In the genomic region with DNA sequence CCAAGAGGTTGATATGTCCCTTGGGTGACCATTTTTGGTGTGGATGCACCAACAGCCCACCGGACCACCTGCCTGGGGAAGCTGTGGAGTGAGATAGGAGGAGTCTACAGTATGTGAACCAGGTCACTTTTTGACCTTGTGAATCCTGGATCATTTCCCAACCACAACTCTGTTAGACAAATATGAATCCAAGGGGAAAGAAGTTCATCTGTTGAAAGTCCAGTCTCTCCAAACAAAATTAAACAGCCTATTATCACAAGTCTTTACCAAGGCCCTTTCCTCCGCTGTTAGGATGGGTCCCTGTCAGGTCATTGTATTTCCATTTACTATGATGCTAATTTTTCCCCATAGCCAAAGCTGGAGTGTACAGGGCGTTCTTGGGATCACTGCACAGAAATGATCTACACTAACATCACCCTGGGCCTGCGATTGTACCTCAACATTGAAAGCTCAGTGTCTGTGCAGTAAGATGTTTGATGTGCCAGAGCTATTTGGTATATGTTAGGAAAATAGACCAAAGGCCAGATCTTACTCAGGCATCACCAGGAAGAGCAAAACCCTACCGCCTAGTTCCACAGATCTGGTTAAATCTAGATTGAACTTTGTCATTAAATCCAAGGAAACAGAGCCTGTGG, we compare ENCODE assay signal across 1 cellular context.
TF ChIP-seq lines count a peak whose summit lies in the region.

No MANE protein-coding gene starts in this region.

TF ChIP-seq in HepG2, 621 proteins besides CTCF, POLR2A, EP300 and RAD21 (continued from another document and continues in another):
- no peak for TF ChIP-seq NBN (conservative IDR thresholded peaks at IDR 0.05)
- no peak for TF ChIP-seq SYNCRIP (IDR thresholded peaks at IDR 0.05; ENCODE audit: insufficient read depth, low read depth, low read length)
- no peak for TF ChIP-seq SALL2 (CRISPR knock-in tag; IDR thresholded peaks at IDR 0.05)
- TF ChIP-seq MIXL1 (CRISPR knock-in tag; IDR thresholded peaks at IDR 0.05), result peak; percentile 50; the same call in 1 of the 2 replicates
- TF ChIP-seq FOXK1 (CRISPR knock-in tag; IDR thresholded peaks at IDR 0.05; ENCODE audit: borderline replicate concordance, low read depth), result peak; percentile 57; the same call in 1 of the 2 replicates
- TF ChIP-seq SRSF9 (IDR thresholded peaks at IDR 0.05; ENCODE audit: borderline replicate concordance, insufficient read depth, low read depth, low read length, poor library complexity, severe bottlenecking), result no peak
- TF ChIP-seq ZNF446 (CRISPR knock-in tag; IDR thresholded peaks at IDR 0.05), result no peak
- no peak for TF ChIP-seq GTF3A (CRISPR knock-in tag; conservative IDR thresholded peaks at IDR 0.05)
- TF ChIP-seq HMG20A (CRISPR knock-in tag; IDR thresholded peaks at IDR 0.05; ENCODE audit: borderline replicate concordance), result peak; percentile 77; the same call in 1 of the 2 replicates
- TF ChIP-seq MXD3 (CRISPR knock-in tag; IDR thresholded peaks at IDR 0.05), result no peak
- TF ChIP-seq ZNF503 (CRISPR knock-in tag; IDR thresholded peaks at IDR 0.05), result peak; percentile 61; the same call in 1 of the 2 replicates
- no peak for TF ChIP-seq SNAI1 (CRISPR knock-in tag; IDR thresholded peaks at IDR 0.05; ENCODE audit: borderline replicate concordance)
- TF ChIP-seq, protein P1, sequence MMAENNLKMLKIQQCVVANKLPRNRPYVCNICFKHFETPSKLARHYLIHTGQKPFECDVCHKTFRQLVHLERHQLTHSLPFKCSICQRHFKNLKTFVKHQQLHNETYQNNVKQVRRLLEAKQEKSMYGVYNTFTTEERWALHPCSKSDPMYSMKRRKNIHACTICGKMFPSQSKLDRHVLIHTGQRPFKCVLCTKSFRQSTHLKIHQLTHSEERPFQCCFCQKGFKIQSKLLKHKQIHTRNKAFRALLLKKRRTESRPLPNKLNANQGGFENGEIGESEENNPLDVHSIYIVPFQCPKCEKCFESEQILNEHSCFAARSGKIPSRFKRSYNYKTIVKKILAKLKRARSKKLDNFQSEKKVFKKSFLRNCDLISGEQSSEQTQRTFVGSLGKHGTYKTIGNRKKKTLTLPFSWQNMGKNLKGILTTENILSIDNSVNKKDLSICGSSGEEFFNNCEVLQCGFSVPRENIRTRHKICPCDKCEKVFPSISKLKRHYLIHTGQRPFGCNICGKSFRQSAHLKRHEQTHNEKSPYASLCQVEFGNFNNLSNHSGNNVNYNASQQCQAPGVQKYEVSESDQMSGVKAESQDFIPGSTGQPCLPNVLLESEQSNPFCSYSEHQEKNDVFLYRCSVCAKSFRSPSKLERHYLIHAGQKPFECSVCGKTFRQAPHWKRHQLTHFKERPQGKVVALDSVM (CRISPR knock-in tag; IDR thresholded peaks at IDR 0.05), result no peak
- TF ChIP-seq, protein P2, sequence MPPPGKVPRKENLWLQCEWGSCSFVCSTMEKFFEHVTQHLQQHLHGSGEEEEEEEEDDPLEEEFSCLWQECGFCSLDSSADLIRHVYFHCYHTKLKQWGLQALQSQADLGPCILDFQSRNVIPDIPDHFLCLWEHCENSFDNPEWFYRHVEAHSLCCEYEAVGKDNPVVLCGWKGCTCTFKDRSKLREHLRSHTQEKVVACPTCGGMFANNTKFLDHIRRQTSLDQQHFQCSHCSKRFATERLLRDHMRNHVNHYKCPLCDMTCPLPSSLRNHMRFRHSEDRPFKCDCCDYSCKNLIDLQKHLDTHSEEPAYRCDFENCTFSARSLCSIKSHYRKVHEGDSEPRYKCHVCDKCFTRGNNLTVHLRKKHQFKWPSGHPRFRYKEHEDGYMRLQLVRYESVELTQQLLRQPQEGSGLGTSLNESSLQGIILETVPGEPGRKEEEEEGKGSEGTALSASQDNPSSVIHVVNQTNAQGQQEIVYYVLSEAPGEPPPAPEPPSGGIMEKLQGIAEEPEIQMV (CRISPR knock-in tag; IDR thresholded peaks at IDR 0.05; ENCODE audit: low read depth), result no peak
- TF ChIP-seq ZNF724P (CRISPR knock-in tag; IDR thresholded peaks at IDR 0.05; ENCODE audit: borderline replicate concordance), result no peak
- no peak for TF ChIP-seq WIZ (CRISPR knock-in tag; IDR thresholded peaks at IDR 0.05)
- TF ChIP-seq ZNF30 (CRISPR knock-in tag; IDR thresholded peaks at IDR 0.05), result no peak
- TF ChIP-seq BCL6 (CRISPR knock-in tag; IDR thresholded peaks at IDR 0.05), result peak; percentile 75
- TF ChIP-seq, protein P3, sequence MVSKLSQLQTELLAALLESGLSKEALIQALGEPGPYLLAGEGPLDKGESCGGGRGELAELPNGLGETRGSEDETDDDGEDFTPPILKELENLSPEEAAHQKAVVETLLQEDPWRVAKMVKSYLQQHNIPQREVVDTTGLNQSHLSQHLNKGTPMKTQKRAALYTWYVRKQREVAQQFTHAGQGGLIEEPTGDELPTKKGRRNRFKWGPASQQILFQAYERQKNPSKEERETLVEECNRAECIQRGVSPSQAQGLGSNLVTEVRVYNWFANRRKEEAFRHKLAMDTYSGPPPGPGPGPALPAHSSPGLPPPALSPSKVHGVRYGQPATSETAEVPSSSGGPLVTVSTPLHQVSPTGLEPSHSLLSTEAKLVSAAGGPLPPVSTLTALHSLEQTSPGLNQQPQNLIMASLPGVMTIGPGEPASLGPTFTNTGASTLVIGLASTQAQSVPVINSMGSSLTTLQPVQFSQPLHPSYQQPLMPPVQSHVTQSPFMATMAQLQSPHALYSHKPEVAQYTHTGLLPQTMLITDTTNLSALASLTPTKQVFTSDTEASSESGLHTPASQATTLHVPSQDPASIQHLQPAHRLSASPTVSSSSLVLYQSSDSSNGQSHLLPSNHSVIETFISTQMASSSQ (IDR thresholded peaks at IDR 0.05; ENCODE audit: low read depth), result no peak
- TF ChIP-seq, protein P3 (CRISPR knock-in tag; IDR thresholded peaks at IDR 0.05; ENCODE audit: borderline replicate concordance), result peak; percentile 33; the same call in 1 of the 2 replicates
- no peak for TF ChIP-seq SP4 (CRISPR knock-in tag; IDR thresholded peaks at IDR 0.05)
- TF ChIP-seq KAT2B (IDR thresholded peaks at IDR 0.05; ENCODE audit: borderline replicate concordance, low read depth, low read length), result no peak
- 0 out of 2 replicates have a peak, but pooled peaks have one; percentile 13 for TF ChIP-seq ZNF362 (CRISPR knock-in tag; IDR thresholded peaks at IDR 0.05; ENCODE audit: borderline replicate concordance)
- TF ChIP-seq ZNF720 (CRISPR knock-in tag; IDR thresholded peaks at IDR 0.05), result no peak
- no peak for TF ChIP-seq ZNF552 (CRISPR knock-in tag; IDR thresholded peaks at IDR 0.05; ENCODE audit: borderline replicate concordance)
- no peak for TF ChIP-seq ZNF280B (CRISPR knock-in tag; IDR thresholded peaks at IDR 0.05; ENCODE audit: borderline replicate concordance)
- no peak for TF ChIP-seq ZNF703 (CRISPR knock-in tag; IDR thresholded peaks at IDR 0.05; ENCODE audit: borderline replicate concordance)
- TF ChIP-seq NR2F2 (IDR thresholded peaks at IDR 0.05; ENCODE audit: borderline replicate concordance, low read depth), result peak; percentile 72; the same call in 1 of the 2 replicates
- peak; percentile 68; the same call in 1 of the 2 replicates for TF ChIP-seq CEBPB (IDR thresholded peaks at IDR 0.05; ENCODE audit: borderline replicate concordance, low read depth, low read length)
- peak; percentile 79 for TF ChIP-seq HDAC2 (CRISPR knock-in tag; IDR thresholded peaks at IDR 0.05)
- TF ChIP-seq SOX6 (IDR thresholded peaks at IDR 0.05), result no peak
- peak; percentile 91 for TF ChIP-seq SOX6 (CRISPR knock-in tag; IDR thresholded peaks at IDR 0.05)
- peak; percentile 5; the same call in 1 of the 2 replicates for TF ChIP-seq LCORL (IDR thresholded peaks at IDR 0.05)
- peak; percentile 15; the same call in 1 of the 2 replicates for TF ChIP-seq LCORL (CRISPR knock-in tag; IDR thresholded peaks at IDR 0.05)
- no peak for TF ChIP-seq KDM6A (CRISPR knock-in tag; IDR thresholded peaks at IDR 0.05; ENCODE audit: low read depth)
- TF ChIP-seq, protein P4, sequence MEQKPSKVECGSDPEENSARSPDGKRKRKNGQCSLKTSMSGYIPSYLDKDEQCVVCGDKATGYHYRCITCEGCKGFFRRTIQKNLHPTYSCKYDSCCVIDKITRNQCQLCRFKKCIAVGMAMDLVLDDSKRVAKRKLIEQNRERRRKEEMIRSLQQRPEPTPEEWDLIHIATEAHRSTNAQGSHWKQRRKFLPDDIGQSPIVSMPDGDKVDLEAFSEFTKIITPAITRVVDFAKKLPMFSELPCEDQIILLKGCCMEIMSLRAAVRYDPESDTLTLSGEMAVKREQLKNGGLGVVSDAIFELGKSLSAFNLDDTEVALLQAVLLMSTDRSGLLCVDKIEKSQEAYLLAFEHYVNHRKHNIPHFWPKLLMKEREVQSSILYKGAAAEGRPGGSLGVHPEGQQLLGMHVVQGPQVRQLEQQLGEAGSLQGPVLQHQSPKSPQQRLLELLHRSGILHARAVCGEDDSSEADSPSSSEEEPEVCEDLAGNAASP (CRISPR knock-in tag; IDR thresholded peaks at IDR 0.05; ENCODE audit: borderline replicate concordance), result peak; percentile 76; the same call in 1 of the 2 replicates
- TF ChIP-seq ZNF253 (CRISPR knock-in tag; IDR thresholded peaks at IDR 0.05; ENCODE audit: borderline replicate concordance), result no peak
- TF ChIP-seq MEIS2 (CRISPR knock-in tag; IDR thresholded peaks at IDR 0.05), result no peak
- TF ChIP-seq, protein P5, sequence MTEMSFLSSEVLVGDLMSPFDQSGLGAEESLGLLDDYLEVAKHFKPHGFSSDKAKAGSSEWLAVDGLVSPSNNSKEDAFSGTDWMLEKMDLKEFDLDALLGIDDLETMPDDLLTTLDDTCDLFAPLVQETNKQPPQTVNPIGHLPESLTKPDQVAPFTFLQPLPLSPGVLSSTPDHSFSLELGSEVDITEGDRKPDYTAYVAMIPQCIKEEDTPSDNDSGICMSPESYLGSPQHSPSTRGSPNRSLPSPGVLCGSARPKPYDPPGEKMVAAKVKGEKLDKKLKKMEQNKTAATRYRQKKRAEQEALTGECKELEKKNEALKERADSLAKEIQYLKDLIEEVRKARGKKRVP (CRISPR knock-in tag; IDR thresholded peaks at IDR 0.05), result no peak
- no peak for TF ChIP-seq ZNF512 (CRISPR knock-in tag; IDR thresholded peaks at IDR 0.05)
- TF ChIP-seq MXD4 (CRISPR knock-in tag; IDR thresholded peaks at IDR 0.05), result no peak
- peak; percentile 72; the same call in 1 of the 2 replicates for TF ChIP-seq RXRA (CRISPR knock-in tag; IDR thresholded peaks at IDR 0.05)
